20 cellular contexts compared by ENCODE assay signal in the genomic region with DNA sequence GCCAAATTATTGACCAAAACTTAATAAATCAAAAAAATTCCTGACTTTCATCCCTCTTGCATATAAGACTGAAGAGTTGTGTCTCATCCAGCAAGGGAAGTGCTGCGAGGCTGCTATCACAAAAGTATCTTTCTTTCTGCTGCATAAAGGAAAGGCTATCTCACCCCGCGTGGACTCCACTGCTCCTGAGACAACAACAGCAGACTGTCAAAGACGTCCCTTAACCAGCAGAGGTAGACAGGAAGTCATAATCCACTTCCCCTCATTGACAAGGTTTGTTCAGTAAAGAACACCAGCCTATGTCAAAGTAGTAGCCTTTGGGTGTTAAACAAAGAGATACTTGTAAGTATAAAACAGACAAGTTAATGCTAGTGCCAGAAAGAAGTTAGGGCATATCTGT. TPM values are rescaled to one million over a fixed set of nuclear protein-coding genes. Genes with fewer than 3 reads are reported as not detected.
DNase-seq lines count a peak whose midpoint lies in the region; ATAC-seq, FAIRE-seq and TF ChIP-seq lines count a peak whose summit lies in the region.
"Had no signal": no experiment of that assay in that cellular context is flagged by ENCODE, and none has a peak within 500 bp of the region (broad histone marks: within the 10 kb centered on the region; RNA-seq: fewer than 3 reads in every experiment).

No MANE protein-coding gene starts in this region.

- no peak for ATAC-seq in activated T-cell treated with anti-CD3 and anti-CD28 coated beads, Interleukin-2, amount 50 U/mL, for 72 hours (replicated peaks in 1 of 2)
- no peak for ATAC-seq in activated T-cell treated with anti-CD3 and anti-CD28 coated beads, Interleukin-2, amount 50 U/mL, for 4 hours
- ATAC-seq in central memory CD8-positive, alpha-beta T cell (replicated peaks; ENCODE audit: extremely low read depth, poor library complexity, severe bottlenecking): peak; percentile 67
- no peak for ATAC-seq in pancreas

- TF ChIP-seq POLR2A in uterus (IDR thresholded peaks at IDR 0.05): no peak

- peak overlapping the region; percentile 82 for H3K27ac Mint-ChIP-seq in activated T-cell treated with anti-CD3 and anti-CD28 coated beads, Interleukin-2, amount 50 U/mL, for 72 hours
- peak overlapping the region; percentile 70 for H3K27ac Mint-ChIP-seq in T-helper 2 cell treated with Interferon-gamma antibody and Interleukin-4, amounts not matched to agents 5 μg/mL and 100 μg/mL, for 36 hours
- H3K27ac Mint-ChIP-seq in central memory CD8-positive, alpha-beta T cell (ENCODE audit: low read depth): peak overlapping the region; percentile 85

- 67 to 72% methylated on average over 4 of the region's 4 CpGs for WGBS in pancreas, 2 donors

- H3K4me3 ChIP-seq in neutrophil (ENCODE audit: low read depth in 1 of 2, low read length in 1 of 2) (no peak overlapping the region), uterus (no peak overlapping the region), pancreas (no peak overlapping the region)
- H3K4me3 ChIP-seq: stomach, vagina had no signal

- intact Hi-C loops in uterus (cut with DNase I; ENCODE audit: low total_unique reads) (no loop called here), pancreas (cut with DNase I) (no loop called here)

- H3K27ac ChIP-seq in neutrophil (peak overlapping the region; percentile 27), uterus (no peak overlapping the region), pancreas (no peak overlapping the region)
- H3K27ac ChIP-seq: brain microvascular endothelial cell, stomach, vagina had no signal

- no peaks in the 10 kb centered on the region for H3K27me3 ChIP-seq in neutrophil
- no peaks in the 10 kb centered on the region for H3K27me3 ChIP-seq in uterus
- no peaks in the 10 kb centered on the region for H3K27me3 ChIP-seq in pancreas
- H3K27me3 ChIP-seq: brain microvascular endothelial cell, stomach, vagina had no signal

- DNase-seq in activated T-cell treated with anti-CD3 and anti-CD28 coated beads, Interleukin-2, amount 50 U/mL, for 72 hours: no peak
- DNase-seq in activated T-cell treated with anti-CD3 and anti-CD28 coated beads, Interleukin-2, amount 50 U/mL, for 4 hours: no peak
- DNase-seq in T-helper 2 cell treated with Interferon-gamma antibody and Interleukin-4, amounts not matched to agents 5 μg/mL and 100 μg/mL, for 36 hours (ENCODE audit: low spot score): no peak
- DNase-seq in central memory CD8-positive, alpha-beta T cell (ENCODE audit: low spot score in 2 of 2): no peak
- DNase-seq in uterus: no peak
- no peak for DNase-seq in NCI-H526 (lab: John Stamatoyannopoulos, UW)
- no peak for DNase-seq in pancreas
- DNase-seq: activated effector memory CD4-positive, alpha-beta T cell treated with anti-CD3 and anti-CD28 coated beads, Interleukin-2, amount 50 U/mL, for 16 hours; brain microvascular endothelial cell; Caco-2; H7; NCI-H2081 treated with DMSO at 0.1 percent for 48 hours; NCI-H748 treated with DMSO at 0.1 percent for 48 hours; stimulated activated CD4-positive, alpha-beta T cell treated with anti-CD3 and anti-CD28 coated beads, Interleukin-12 subunit alpha, Interleukin-12 subunit beta, amount 100 ng/mL, for 4 hours; stomach; SW 1271 had no signal

- no peak for FAIRE-seq in pancreas (lab: Jason Lieb, UNC)
- FAIRE-seq: G401.6, RCC 7860 had no signal

- H3K36me3 ChIP-seq in neutrophil (peaks cover 69% of the 10 kb centered on the region), uterus (no peaks in the 10 kb centered on the region), pancreas (peaks cover 0 to 14% (median 0%) of the 10 kb centered on the region in 3 donors)

- H3K27me3 Mint-ChIP-seq in activated T-cell treated with anti-CD3 and anti-CD28 coated beads, Interleukin-2, amount 50 U/mL, for 72 hours (ENCODE audit: low read depth): no peaks in the 10 kb centered on the region
- no peaks in the 10 kb centered on the region for H3K27me3 Mint-ChIP-seq in activated T-cell treated with anti-CD3 and anti-CD28 coated beads, Interleukin-2, amount 50 U/mL, for 4 hours (ENCODE audit: low read depth)
- no peaks in the 10 kb centered on the region for H3K27me3 Mint-ChIP-seq in T-helper 2 cell treated with Interferon-gamma antibody and Interleukin-4, amounts not matched to agents 5 μg/mL and 100 μg/mL, for 36 hours (ENCODE audit: low read depth)
- no peaks in the 10 kb centered on the region for H3K27me3 Mint-ChIP-seq in central memory CD8-positive, alpha-beta T cell

- H3K9me3 ChIP-seq in neutrophil: no peaks in the 10 kb centered on the region
- H3K9me3 ChIP-seq in uterus: no peaks in the 10 kb centered on the region
- no peaks in the 10 kb centered on the region for H3K9me3 ChIP-seq in pancreas
- H3K9me3 ChIP-seq: Caco-2, stomach, vagina had no signal

- TF ChIP-seq CTCF in neutrophil (IDR thresholded peaks at IDR 0.05) (no peak), uterus (IDR thresholded peaks at IDR 0.05) (no peak), pancreas (IDR thresholded peaks at IDR 0.05) (no peak)

- no peaks in the 10 kb centered on the region for H3K9me3 Mint-ChIP-seq in activated T-cell treated with anti-CD3 and anti-CD28 coated beads, Interleukin-2, amount 50 U/mL, for 72 hours
- H3K9me3 Mint-ChIP-seq in activated T-cell treated with anti-CD3 and anti-CD28 coated beads, Interleukin-2, amount 50 U/mL, for 4 hours: no peaks in the 10 kb centered on the region
- H3K9me3 Mint-ChIP-seq in T-helper 2 cell treated with Interferon-gamma antibody and Interleukin-4, amounts not matched to agents 5 μg/mL and 100 μg/mL, for 36 hours: no peaks in the 10 kb centered on the region
- H3K9me3 Mint-ChIP-seq in central memory CD8-positive, alpha-beta T cell: no peaks in the 10 kb centered on the region

- H3K4me1 ChIP-seq in neutrophil (ENCODE audit: control insufficient read depth in 1 of 2, insufficient read depth in 1 of 2, low read depth in 1 of 2, low read length in 1 of 2) (no peaks in the 10 kb centered on the region), uterus (no peaks in the 10 kb centered on the region), pancreas (no peaks in the 10 kb centered on the region)
- H3K4me1 ChIP-seq: Caco-2, stomach, vagina had no signal

- peaks cover 1 to 2% of the 10 kb centered on the region in 2 donors for H3K36me3 Mint-ChIP-seq in activated T-cell treated with anti-CD3 and anti-CD28 coated beads, Interleukin-2, amount 50 U/mL, for 72 hours (ENCODE audit: insufficient read depth in 2 of 2)
- H3K36me3 Mint-ChIP-seq in activated T-cell treated with anti-CD3 and anti-CD28 coated beads, Interleukin-2, amount 50 U/mL, for 4 hours (ENCODE audit: insufficient read depth): peaks cover 17% of the 10 kb centered on the region
- peaks cover 60% of the 10 kb centered on the region for H3K36me3 Mint-ChIP-seq in T-helper 2 cell treated with Interferon-gamma antibody and Interleukin-4, amounts not matched to agents 5 μg/mL and 100 μg/mL, for 36 hours (ENCODE audit: low read depth)
- H3K36me3 Mint-ChIP-seq in central memory CD8-positive, alpha-beta T cell (ENCODE audit: insufficient read depth): peaks cover 28% of the 10 kb centered on the region

- H3K4me1 Mint-ChIP-seq in activated T-cell treated with anti-CD3 and anti-CD28 coated beads, Interleukin-2, amount 50 U/mL, for 72 hours (ENCODE audit: low read depth): peaks cover 25% of the 10 kb centered on the region
- H3K4me1 Mint-ChIP-seq in activated T-cell treated with anti-CD3 and anti-CD28 coated beads, Interleukin-2, amount 50 U/mL, for 4 hours (ENCODE audit: low read depth): peaks cover 24% of the 10 kb centered on the region
- H3K4me1 Mint-ChIP-seq in T-helper 2 cell treated with Interferon-gamma antibody and Interleukin-4, amounts not matched to agents 5 μg/mL and 100 μg/mL, for 36 hours (ENCODE audit: low read depth): peaks cover 38% of the 10 kb centered on the region
- peaks cover 22% of the 10 kb centered on the region for H3K4me1 Mint-ChIP-seq in central memory CD8-positive, alpha-beta T cell

- H3K4me3 Mint-ChIP-seq in activated T-cell treated with anti-CD3 and anti-CD28 coated beads, Interleukin-2, amount 50 U/mL, for 72 hours: no peak overlapping the region
- no peak overlapping the region for H3K4me3 Mint-ChIP-seq in activated T-cell treated with anti-CD3 and anti-CD28 coated beads, Interleukin-2, amount 50 U/mL, for 4 hours
- peak overlapping the region; percentile 44 for H3K4me3 Mint-ChIP-seq in T-helper 2 cell treated with Interferon-gamma antibody and Interleukin-4, amounts not matched to agents 5 μg/mL and 100 μg/mL, for 36 hours
- H3K4me3 Mint-ChIP-seq in central memory CD8-positive, alpha-beta T cell: no peak overlapping the region

RNA-seq across cellular contexts. Expression of a gene that starts 29.4 kb away (rescaled TPM):
- 10 to 100 TPM; 70.5 to 74.7 TPM for total RNA-seq in activated T-cell treated with anti-CD3 and anti-CD28 coated beads, Interleukin-2, amount 50 U/mL, for 72 hours
- total RNA-seq in activated T-cell treated with anti-CD3 and anti-CD28 coated beads, Interleukin-2, amount 50 U/mL, for 4 hours: 10 to 100 TPM; 35.7 to 48.2 (median 44.6) TPM
- total RNA-seq in uterus: 100 to 1,000 TPM in 1 of 4 donors, 10 to 100 TPM in 3; 44.8 to 179 (median 56.0) TPM
- total RNA-seq in pancreas: 10 to 100 TPM; 15.7 to 29.9 (median 22.4) TPM
- 10 to 100 TPM in 1 of 2 donors, 1 to 10 TPM in 1; 8.5 to 12.2 TPM for polyA plus RNA-seq in pancreas
